15 cellular contexts compared by ENCODE assay signal in genomic region chr6:16736856-16737255, GRCh38. TPM values are rescaled to one million over a fixed set of nuclear protein-coding genes. Genes with fewer than 3 reads are reported as not detected.
DNase-seq lines count a peak whose midpoint lies in the region; ATAC-seq, FAIRE-seq and TF ChIP-seq lines count a peak whose summit lies in the region.
"Had no signal": no experiment of that assay in that cellular context is flagged by ENCODE, and none has a peak within 500 bp of the region (broad histone marks: within the 10 kb centered on the region; RNA-seq: fewer than 3 reads in every experiment).

No MANE protein-coding gene starts in this region.

- H3K4me3 ChIP-seq in suprapubic skin, result no peak overlapping the region

- H3K4me3 Mint-ChIP-seq in WTC11, result no peak overlapping the region
- no peak overlapping the region for H3K4me3 Mint-ChIP-seq in memory B cell
- no peak overlapping the region for H3K4me3 Mint-ChIP-seq in activated T-helper 2 cell treated with anti-CD3 and anti-CD28 coated beads, Interferon-gamma antibody, Interleukin-2, Interleukin-4, amounts not matched to agents 10 μg/mL and 5 μg/mL and 100 μg/mL, durations not matched to agents 14 hours and 24 hours and 36 hours (ENCODE audit: low read depth)
- H3K4me3 Mint-ChIP-seq: activated naive CD4-positive, alpha-beta T cell treated with anti-CD3 and anti-CD28 coated beads for 36 hours; immature natural killer cell had no signal

- no peak for TF ChIP-seq EP300 in suprapubic skin (IDR thresholded peaks at IDR 0.05)

- TF ChIP-seq CTCF in WTC11 (IDR thresholded peaks at IDR 0.05), result no peak
- no peak for TF ChIP-seq CTCF in suprapubic skin (IDR thresholded peaks at IDR 0.05)

- intact Hi-C loops in activated T-helper 2 cell treated with anti-CD3 and anti-CD28 coated beads, Interferon-gamma antibody, Interleukin-2, Interleukin-4, amounts not matched to agents 10 μg/mL and 5 μg/mL and 100 μg/mL, durations not matched to agents 14 hours and 24 hours and 36 hours (cut with micrococcal nuclease), result no loop called here

- H3K4me1 ChIP-seq in suprapubic skin, result peaks cover 32% of the 10 kb centered on the region

- no peaks in the 10 kb centered on the region for H3K9me3 ChIP-seq in suprapubic skin

- H3K9me3 Mint-ChIP-seq in WTC11 (no peaks in the 10 kb centered on the region), memory B cell (no peaks in the 10 kb centered on the region)
- no peaks in the 10 kb centered on the region for H3K9me3 Mint-ChIP-seq in activated T-helper 2 cell treated with anti-CD3 and anti-CD28 coated beads, Interferon-gamma antibody, Interleukin-2, Interleukin-4, amounts not matched to agents 10 μg/mL and 5 μg/mL and 100 μg/mL, durations not matched to agents 14 hours and 24 hours and 36 hours
- H3K9me3 Mint-ChIP-seq: activated naive CD4-positive, alpha-beta T cell treated with anti-CD3 and anti-CD28 coated beads for 36 hours; immature natural killer cell had no signal

- no peaks in the 10 kb centered on the region for H3K27me3 Mint-ChIP-seq in WTC11 (ENCODE audit: low read depth)
- H3K27me3 Mint-ChIP-seq in memory B cell, result no peaks in the 10 kb centered on the region
- H3K27me3 Mint-ChIP-seq in activated T-helper 2 cell treated with anti-CD3 and anti-CD28 coated beads, Interferon-gamma antibody, Interleukin-2, Interleukin-4, amounts not matched to agents 10 μg/mL and 5 μg/mL and 100 μg/mL, durations not matched to agents 14 hours and 24 hours and 36 hours (ENCODE audit: low read depth), result no peaks in the 10 kb centered on the region

- no peaks in the 10 kb centered on the region for H3K36me3 ChIP-seq in suprapubic skin

- TF ChIP-seq POLR2A in suprapubic skin (IDR thresholded peaks at IDR 0.05), result no peak

- DNase-seq in NCI-H446 treated with DMSO at 0.1 percent for 48 hours (lab: John Stamatoyannopoulos, UW) (peak; percentile 32), NCI-H446 (lab: John Stamatoyannopoulos, UW) (no peak), WTC11 (ENCODE audit: low spot score) (no peak), memory B cell (ENCODE audit: low spot score in 2 of 2) (no peak), suprapubic skin (ENCODE audit: low spot score in 2 of 2) (no peak), urothelium cell line (ENCODE audit: low spot score) (no peak)
- no peak for DNase-seq in stimulated activated naive CD8-positive, alpha-beta T cell treated with anti-CD3 and anti-CD28 coated beads, Interleukin-15, Interleukin-2, amounts not matched to agents 100 U/mL and 50 U/mL, for 24 hours
- DNase-seq in activated T-helper 2 cell treated with anti-CD3 and anti-CD28 coated beads, Interferon-gamma antibody, Interleukin-2, Interleukin-4, amounts not matched to agents 10 μg/mL and 5 μg/mL and 100 μg/mL, durations not matched to agents 14 hours and 24 hours and 36 hours (ENCODE audit: low spot score), result no peak
- DNase-seq: activated naive CD4-positive, alpha-beta T cell treated with anti-CD3 and anti-CD28 coated beads for 36 hours; immature natural killer cell; Kasumi-1; NCI-H187; NCI-H774; SHP77 had no signal

- H3K27ac ChIP-seq in suprapubic skin, result peak overlapping the region; percentile 21

- no peaks in the 10 kb centered on the region for H3K27me3 ChIP-seq in suprapubic skin

- POLR2A ChIA-PET in WTC11 (lab: Charles Lee), result no interaction called here

- 17% methylated on average over 4 of the region's 4 CpGs for WGBS in suprapubic skin

- H3K27ac Mint-ChIP-seq in WTC11 (peak overlapping the region; percentile 71), memory B cell (peak overlapping the region; percentile 5)
- H3K27ac Mint-ChIP-seq in activated T-helper 2 cell treated with anti-CD3 and anti-CD28 coated beads, Interferon-gamma antibody, Interleukin-2, Interleukin-4, amounts not matched to agents 10 μg/mL and 5 μg/mL and 100 μg/mL, durations not matched to agents 14 hours and 24 hours and 36 hours, result no peak overlapping the region
- H3K27ac Mint-ChIP-seq: activated naive CD4-positive, alpha-beta T cell treated with anti-CD3 and anti-CD28 coated beads for 36 hours had no signal

- H3K36me3 Mint-ChIP-seq in WTC11 (no peaks in the 10 kb centered on the region), memory B cell (peaks cover 9% of the 10 kb centered on the region)
- peaks cover 82% of the 10 kb centered on the region for H3K36me3 Mint-ChIP-seq in activated T-helper 2 cell treated with anti-CD3 and anti-CD28 coated beads, Interferon-gamma antibody, Interleukin-2, Interleukin-4, amounts not matched to agents 10 μg/mL and 5 μg/mL and 100 μg/mL, durations not matched to agents 14 hours and 24 hours and 36 hours (ENCODE audit: low read depth)

- H3K4me1 Mint-ChIP-seq in WTC11 (peaks cover 37% of the 10 kb centered on the region), memory B cell (peaks cover 19% of the 10 kb centered on the region)
- H3K4me1 Mint-ChIP-seq in activated T-helper 2 cell treated with anti-CD3 and anti-CD28 coated beads, Interferon-gamma antibody, Interleukin-2, Interleukin-4, amounts not matched to agents 10 μg/mL and 5 μg/mL and 100 μg/mL, durations not matched to agents 14 hours and 24 hours and 36 hours (ENCODE audit: low read depth), result peaks cover 59% of the 10 kb centered on the region

- CTCF ChIA-PET in WTC11 (lab: Charles Lee), result no interaction called here

- ATAC-seq in WTC11, result no peak
- no peak for ATAC-seq in memory B cell (ENCODE audit: low read depth)
- ATAC-seq in stimulated activated naive CD8-positive, alpha-beta T cell treated with anti-CD3 and anti-CD28 coated beads, Interleukin-15, Interleukin-2, amounts not matched to agents 100 U/mL and 50 U/mL, for 24 hours, result no peak

- FAIRE-seq in urothelium cell line (lab: Jason Lieb, UNC), result no peak
- FAIRE-seq: TTC549 had no signal

TF ChIP-seq in WTC11, 78 proteins besides CTCF, POLR2A, EP300 and RAD21 (continues in another document):
- no peak for TF ChIP-seq ZNF281 (CRISPR knock-in tag; IDR thresholded peaks at IDR 0.05)
- no peak for TF ChIP-seq TEAD1 (CRISPR knock-in tag; IDR thresholded peaks at IDR 0.05)
- TF ChIP-seq ZNF396 (CRISPR knock-in tag; IDR thresholded peaks at IDR 0.05; ENCODE audit: borderline replicate concordance), result no peak
- TF ChIP-seq TP53 (CRISPR knock-in tag; IDR thresholded peaks at IDR 0.05), result no peak
- TF ChIP-seq AR (CRISPR knock-in tag; IDR thresholded peaks at IDR 0.05), result no peak
- no peak for TF ChIP-seq ZNF317 (CRISPR knock-in tag; IDR thresholded peaks at IDR 0.05; ENCODE audit: borderline replicate concordance, low read depth)
- TF ChIP-seq OVOL2 (CRISPR knock-in tag; IDR thresholded peaks at IDR 0.05; ENCODE audit: borderline replicate concordance), result no peak
- no peak for TF ChIP-seq E2F1 (CRISPR knock-in tag; IDR thresholded peaks at IDR 0.05)
- no peak for TF ChIP-seq FOXK1 (CRISPR knock-in tag; IDR thresholded peaks at IDR 0.05)
- TF ChIP-seq PRRX2 (CRISPR knock-in tag; IDR thresholded peaks at IDR 0.05), result no peak

RNA-seq across cellular contexts. Expression of gene ATXN1, which starts 24.4 kb away (rescaled TPM):
- 7.5 to 8.8 TPM (median 8.1 TPM) in 3 replicates for total RNA-seq in WTC11 (2021)
- 10 to 100 TPM; 32.8 to 95.4 (median 42.4) TPM for total RNA-seq in suprapubic skin
- 66.5 and 69.1 TPM in 2 replicates for total RNA-seq in activated T-helper 2 cell treated with anti-CD3 and anti-CD28 coated beads, Interferon-gamma antibody, Interleukin-2, Interleukin-4, amounts not matched to agents 10 μg/mL and 5 μg/mL and 100 μg/mL, durations not matched to agents 14 hours and 24 hours and 36 hours
